In the genomic region with DNA sequence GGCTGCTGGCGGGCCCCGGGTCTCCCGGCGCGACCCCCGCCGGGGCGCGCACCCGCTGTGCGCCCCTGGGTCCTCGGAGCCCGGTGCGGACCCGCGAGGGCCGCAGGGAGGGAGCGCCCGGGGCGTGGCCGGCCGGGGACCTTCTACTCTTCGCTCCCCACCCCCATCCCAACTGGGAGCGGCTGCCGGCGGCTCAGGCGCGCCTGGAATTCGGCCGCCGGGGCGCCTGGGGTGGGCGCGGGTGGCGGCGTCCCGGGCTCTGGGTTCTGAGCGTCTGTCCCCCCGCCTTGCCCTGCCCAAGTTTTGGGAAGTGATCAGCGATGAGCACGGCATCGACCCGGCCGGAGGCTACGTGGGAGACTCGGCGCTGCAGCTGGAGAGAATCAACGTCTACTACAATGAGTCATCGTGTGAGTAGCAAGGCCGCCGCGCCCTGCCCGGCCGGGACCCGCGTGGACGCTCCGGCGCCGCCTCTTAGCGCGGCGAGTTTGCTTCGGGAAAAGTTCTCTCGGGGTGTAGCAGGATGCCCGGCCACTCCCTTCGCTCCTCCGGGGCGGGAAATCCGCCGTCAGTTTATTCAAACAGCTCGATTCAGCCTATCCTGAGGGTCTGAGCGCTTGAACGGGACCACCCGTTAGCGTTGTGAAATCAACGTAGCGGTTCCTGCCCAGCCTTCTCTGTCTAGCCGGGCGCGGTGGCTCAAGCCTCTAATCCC, we compare ENCODE assay signal across 1 cellular context.
TF ChIP-seq lines count a peak whose summit lies in the region.

No MANE protein-coding gene starts in this region.

TF ChIP-seq in K562, 482 proteins besides CTCF, POLR2A, EP300 and RAD21 (continued from another document and continues in another):
- TF ChIP-seq, protein P1, sequence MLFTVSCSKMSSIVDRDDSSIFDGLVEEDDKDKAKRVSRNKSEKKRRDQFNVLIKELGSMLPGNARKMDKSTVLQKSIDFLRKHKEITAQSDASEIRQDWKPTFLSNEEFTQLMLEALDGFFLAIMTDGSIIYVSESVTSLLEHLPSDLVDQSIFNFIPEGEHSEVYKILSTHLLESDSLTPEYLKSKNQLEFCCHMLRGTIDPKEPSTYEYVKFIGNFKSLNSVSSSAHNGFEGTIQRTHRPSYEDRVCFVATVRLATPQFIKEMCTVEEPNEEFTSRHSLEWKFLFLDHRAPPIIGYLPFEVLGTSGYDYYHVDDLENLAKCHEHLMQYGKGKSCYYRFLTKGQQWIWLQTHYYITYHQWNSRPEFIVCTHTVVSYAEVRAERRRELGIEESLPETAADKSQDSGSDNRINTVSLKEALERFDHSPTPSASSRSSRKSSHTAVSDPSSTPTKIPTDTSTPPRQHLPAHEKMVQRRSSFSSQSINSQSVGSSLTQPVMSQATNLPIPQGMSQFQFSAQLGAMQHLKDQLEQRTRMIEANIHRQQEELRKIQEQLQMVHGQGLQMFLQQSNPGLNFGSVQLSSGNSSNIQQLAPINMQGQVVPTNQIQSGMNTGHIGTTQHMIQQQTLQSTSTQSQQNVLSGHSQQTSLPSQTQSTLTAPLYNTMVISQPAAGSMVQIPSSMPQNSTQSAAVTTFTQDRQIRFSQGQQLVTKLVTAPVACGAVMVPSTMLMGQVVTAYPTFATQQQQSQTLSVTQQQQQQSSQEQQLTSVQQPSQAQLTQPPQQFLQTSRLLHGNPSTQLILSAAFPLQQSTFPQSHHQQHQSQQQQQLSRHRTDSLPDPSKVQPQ (CRISPR knock-in tag; IDR thresholded peaks at IDR 0.05; ENCODE audit: borderline replicate concordance) = no peak
- TF ChIP-seq NFYB (IDR thresholded peaks at IDR 0.05; ENCODE audit: extremely low read depth, insufficient read length) (no peak), CUX1 (CRISPR knock-in tag; IDR thresholded peaks at IDR 0.05) (no peak), SOX6 (IDR thresholded peaks at IDR 0.05) (no peak), ZNF253 (CRISPR knock-in tag; conservative IDR thresholded peaks at IDR 0.05) (no peak), ZNF589 (CRISPR knock-in tag; IDR thresholded peaks at IDR 0.05; ENCODE audit: low read depth) (0 out of 2 replicates have a peak, but pooled peaks have one; percentile 49), PRPF4 (IDR thresholded peaks at IDR 0.05; ENCODE audit: insufficient read depth, low read depth, low read length, poor library complexity, severe bottlenecking) (peak; percentile 58), ZNF175 (CRISPR knock-in tag; IDR thresholded peaks at IDR 0.05; ENCODE audit: low read depth) (no peak), TAL1 (IDR thresholded peaks at IDR 0.05) (no peak), NFIC (IDR thresholded peaks at IDR 0.05) (peak; percentile 11; the same call in 1 of the 2 replicates), PCBP2 (IDR thresholded peaks at IDR 0.05; ENCODE audit: low read depth, low read length, poor library complexity, severe bottlenecking) (peak; percentile 27), BRCA1 (IDR thresholded peaks at IDR 0.05) (no peak), BRCA1 (CRISPR knock-in tag; IDR thresholded peaks at IDR 0.05) (no peak), CC2D1A (IDR thresholded peaks at IDR 0.05) (no peak), TCF15 (CRISPR knock-in tag; IDR thresholded peaks at IDR 0.05) (no peak), HDAC2 (IDR thresholded peaks at IDR 0.05) (peak; percentile 59; the same call in 1 of the 2 replicates), NCOA4 (IDR thresholded peaks at IDR 0.05; ENCODE audit: partially characterized antibody) (no peak), ASH1L (IDR thresholded peaks at IDR 0.05; ENCODE audit: borderline replicate concordance, low read depth, partially characterized antibody) (no peak), HLTF (IDR thresholded peaks at IDR 0.05) (no peak), PBX2 (CRISPR knock-in tag; IDR thresholded peaks at IDR 0.05; ENCODE audit: low read depth) (no peak), PBX2 (tag; conservative IDR thresholded peaks at IDR 0.05; ENCODE audit: low read depth) (no peak), SMC3 (conservative IDR thresholded peaks at IDR 0.05; ENCODE audit: insufficient read depth, low read depth, low read length) (no peak), C11orf30 (IDR thresholded peaks at IDR 0.05; ENCODE audit: low read depth) (no peak; the same call in 1 of the 2 replicates), CSDE1 (IDR thresholded peaks at IDR 0.05) (no peak), STAT5A (IDR thresholded peaks at IDR 0.05; ENCODE audit: borderline replicate concordance, low read length) (no peak)
- TF ChIP-seq, protein P2, sequence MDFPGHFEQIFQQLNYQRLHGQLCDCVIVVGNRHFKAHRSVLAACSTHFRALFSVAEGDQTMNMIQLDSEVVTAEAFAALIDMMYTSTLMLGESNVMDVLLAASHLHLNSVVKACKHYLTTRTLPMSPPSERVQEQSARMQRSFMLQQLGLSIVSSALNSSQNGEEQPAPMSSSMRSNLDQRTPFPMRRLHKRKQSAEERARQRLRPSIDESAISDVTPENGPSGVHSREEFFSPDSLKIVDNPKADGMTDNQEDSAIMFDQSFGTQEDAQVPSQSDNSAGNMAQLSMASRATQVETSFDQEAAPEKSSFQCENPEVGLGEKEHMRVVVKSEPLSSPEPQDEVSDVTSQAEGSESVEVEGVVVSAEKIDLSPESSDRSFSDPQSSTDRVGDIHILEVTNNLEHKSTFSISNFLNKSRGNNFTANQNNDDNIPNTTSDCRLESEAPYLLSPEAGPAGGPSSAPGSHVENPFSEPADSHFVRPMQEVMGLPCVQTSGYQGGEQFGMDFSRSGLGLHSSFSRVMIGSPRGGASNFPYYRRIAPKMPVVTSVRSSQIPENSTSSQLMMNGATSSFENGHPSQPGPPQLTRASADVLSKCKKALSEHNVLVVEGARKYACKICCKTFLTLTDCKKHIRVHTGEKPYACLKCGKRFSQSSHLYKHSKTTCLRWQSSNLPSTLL (IDR thresholded peaks at IDR 0.05) = no peak
- TF ChIP-seq, protein P3, sequence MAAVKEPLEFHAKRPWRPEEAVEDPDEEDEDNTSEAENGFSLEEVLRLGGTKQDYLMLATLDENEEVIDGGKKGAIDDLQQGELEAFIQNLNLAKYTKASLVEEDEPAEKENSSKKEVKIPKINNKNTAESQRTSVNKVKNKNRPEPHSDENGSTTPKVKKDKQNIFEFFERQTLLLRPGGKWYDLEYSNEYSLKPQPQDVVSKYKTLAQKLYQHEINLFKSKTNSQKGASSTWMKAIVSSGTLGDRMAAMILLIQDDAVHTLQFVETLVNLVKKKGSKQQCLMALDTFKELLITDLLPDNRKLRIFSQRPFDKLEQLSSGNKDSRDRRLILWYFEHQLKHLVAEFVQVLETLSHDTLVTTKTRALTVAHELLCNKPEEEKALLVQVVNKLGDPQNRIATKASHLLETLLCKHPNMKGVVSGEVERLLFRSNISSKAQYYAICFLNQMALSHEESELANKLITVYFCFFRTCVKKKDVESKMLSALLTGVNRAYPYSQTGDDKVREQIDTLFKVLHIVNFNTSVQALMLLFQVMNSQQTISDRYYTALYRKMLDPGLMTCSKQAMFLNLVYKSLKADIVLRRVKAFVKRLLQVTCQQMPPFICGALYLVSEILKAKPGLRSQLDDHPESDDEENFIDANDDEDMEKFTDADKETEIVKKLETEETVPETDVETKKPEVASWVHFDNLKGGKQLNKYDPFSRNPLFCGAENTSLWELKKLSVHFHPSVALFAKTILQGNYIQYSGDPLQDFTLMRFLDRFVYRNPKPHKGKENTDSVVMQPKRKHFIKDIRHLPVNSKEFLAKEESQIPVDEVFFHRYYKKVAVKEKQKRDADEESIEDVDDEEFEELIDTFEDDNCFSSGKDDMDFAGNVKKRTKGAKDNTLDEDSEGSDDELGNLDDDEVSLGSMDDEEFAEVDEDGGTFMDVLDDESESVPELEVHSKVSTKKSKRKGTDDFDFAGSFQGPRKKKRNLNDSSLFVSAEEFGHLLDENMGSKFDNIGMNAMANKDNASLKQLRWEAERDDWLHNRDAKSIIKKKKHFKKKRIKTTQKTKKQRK (IDR thresholded peaks at IDR 0.05; ENCODE audit: borderline replicate concordance, low read depth, low read length) = no peak
- TF ChIP-seq, protein P4, sequence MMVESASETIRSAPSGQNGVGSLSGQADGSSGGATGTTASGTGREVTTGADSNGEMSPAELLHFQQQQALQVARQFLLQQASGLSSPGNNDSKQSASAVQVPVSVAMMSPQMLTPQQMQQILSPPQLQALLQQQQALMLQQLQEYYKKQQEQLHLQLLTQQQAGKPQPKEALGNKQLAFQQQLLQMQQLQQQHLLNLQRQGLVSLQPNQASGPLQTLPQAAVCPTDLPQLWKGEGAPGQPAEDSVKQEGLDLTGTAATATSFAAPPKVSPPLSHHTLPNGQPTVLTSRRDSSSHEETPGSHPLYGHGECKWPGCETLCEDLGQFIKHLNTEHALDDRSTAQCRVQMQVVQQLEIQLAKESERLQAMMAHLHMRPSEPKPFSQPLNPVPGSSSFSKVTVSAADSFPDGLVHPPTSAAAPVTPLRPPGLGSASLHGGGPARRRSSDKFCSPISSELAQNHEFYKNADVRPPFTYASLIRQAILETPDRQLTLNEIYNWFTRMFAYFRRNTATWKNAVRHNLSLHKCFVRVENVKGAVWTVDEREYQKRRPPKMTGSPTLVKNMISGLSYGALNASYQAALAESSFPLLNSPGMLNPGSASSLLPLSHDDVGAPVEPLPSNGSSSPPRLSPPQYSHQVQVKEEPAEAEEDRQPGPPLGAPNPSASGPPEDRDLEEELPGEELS (CRISPR knock-in tag; IDR thresholded peaks at IDR 0.05; ENCODE audit: borderline replicate concordance) = no peak
